In genomic region chr3:79329154-79329553, GRCh38 we compare ENCODE assay signal across 19 cellular contexts.
DNase-seq lines count a peak whose midpoint lies in the region; ATAC-seq and TF ChIP-seq lines count a peak whose summit lies in the region.
"Had no signal": no experiment of that assay in that cellular context is flagged by ENCODE, and none has a peak within 500 bp of the region (broad histone marks: within the 10 kb centered on the region; RNA-seq: fewer than 3 reads in every experiment).

No MANE protein-coding gene starts in this region.

- no peaks in the 10 kb centered on the region for H3K79me2 ChIP-seq in OCI-LY3 (ENCODE audit: low read length)

- no peak overlapping the region for H3K4me3 Mint-ChIP-seq in stimulated activated naive CD8-positive, alpha-beta T cell treated with anti-CD3 and anti-CD28 coated beads, Interleukin-15, amount 100 ng/mL, for 72 hours
- H3K4me3 Mint-ChIP-seq: CD8-positive, alpha-beta memory T cell; T-helper 17 cell had no signal

- H3K4me3 ChIP-seq in OCI-LY3 (ENCODE audit: low read length): no peak overlapping the region
- no peak overlapping the region for H3K4me3 ChIP-seq in MG63
- H3K4me3 ChIP-seq: A549, lower lobe of right lung, right lobe of liver, upper lobe of right lung had no signal

- TF ChIP-seq CTCF in OCI-LY3 (IDR thresholded peaks at IDR 0.05; ENCODE audit: low read depth, low read length): no peak

- H3K9me3 ChIP-seq in OCI-LY3 (ENCODE audit: insufficient read depth, low read length) (no peaks in the 10 kb centered on the region), MG63 (no peaks in the 10 kb centered on the region)
- H3K9me3 ChIP-seq: A549, lower lobe of right lung, right lobe of liver, upper lobe of right lung had no signal

- no peak overlapping the region for H3K9ac ChIP-seq in OCI-LY3 (ENCODE audit: low read length)

- no peaks in the 10 kb centered on the region for H3K27me3 ChIP-seq in OCI-LY3 (ENCODE audit: low read depth, low read length)
- H3K27me3 ChIP-seq in MG63: no peaks in the 10 kb centered on the region
- H3K27me3 ChIP-seq: right lobe of liver, upper lobe of right lung had no signal

- peak overlapping the region; percentile 13; the same call in 1 of the 2 replicates for H2AFZ ChIP-seq in OCI-LY3 (ENCODE audit: low read depth, low read length)

- H3K27ac Mint-ChIP-seq in stimulated activated naive CD8-positive, alpha-beta T cell treated with anti-CD3 and anti-CD28 coated beads, Interleukin-15, amount 100 ng/mL, for 72 hours: no peak overlapping the region
- H3K27ac Mint-ChIP-seq: CD8-positive, alpha-beta memory T cell; T-helper 17 cell had no signal

- no peaks in the 10 kb centered on the region for H3K36me3 ChIP-seq in OCI-LY3 (replicated peaks; ENCODE audit: low read depth, low read length)
- no peaks in the 10 kb centered on the region for H3K36me3 ChIP-seq in MG63
- H3K36me3 ChIP-seq: lower lobe of right lung, right lobe of liver, upper lobe of right lung had no signal

- H3K4me1 Mint-ChIP-seq in stimulated activated naive CD8-positive, alpha-beta T cell treated with anti-CD3 and anti-CD28 coated beads, Interleukin-15, amount 100 ng/mL, for 72 hours: no peaks in the 10 kb centered on the region
- H3K4me1 Mint-ChIP-seq: CD8-positive, alpha-beta memory T cell; T-helper 17 cell had no signal

- no peak overlapping the region for H3K27ac ChIP-seq in OCI-LY3 (ENCODE audit: low read length)
- H3K27ac ChIP-seq: A549, lower lobe of right lung, right lobe of liver, upper lobe of right lung had no signal

- no peak for ATAC-seq in stimulated activated naive CD8-positive, alpha-beta T cell treated with anti-CD3 and anti-CD28 coated beads, Interleukin-15, amount 100 ng/mL, for 72 hours
- ATAC-seq: A549, lower lobe of right lung, T-helper 17 cell, upper lobe of right lung had no signal

- H3K4me2 ChIP-seq in OCI-LY3 (ENCODE audit: low read length): no peak overlapping the region
- H3K4me2 ChIP-seq: A549 had no signal

- H4K20me1 ChIP-seq in OCI-LY3 (ENCODE audit: insufficient read depth, low read length): no peaks in the 10 kb centered on the region

- no peaks in the 10 kb centered on the region for H3K27me3 Mint-ChIP-seq in stimulated activated naive CD8-positive, alpha-beta T cell treated with anti-CD3 and anti-CD28 coated beads, Interleukin-15, amount 100 ng/mL, for 72 hours
- H3K27me3 Mint-ChIP-seq: CD8-positive, alpha-beta memory T cell; T-helper 17 cell had no signal

- H3K9me3 Mint-ChIP-seq in stimulated activated naive CD8-positive, alpha-beta T cell treated with anti-CD3 and anti-CD28 coated beads, Interleukin-15, amount 100 ng/mL, for 72 hours: peaks cover 6 to 15% of the 10 kb centered on the region in 2 donors

- DNase-seq in NCI-H510A treated with DMSO at 0.1 percent for 48 hours (lab: John Stamatoyannopoulos, UW): peak; percentile 4
- no peak for DNase-seq in NCI-H510A (lab: John Stamatoyannopoulos, UW)
- DNase-seq in fibroblast of the conjunctiva (ENCODE audit: low read depth): peak; percentile 8
- DNase-seq in stromal cell of bone marrow (ENCODE audit: low read depth): peak; percentile 21
- no peak for DNase-seq in stimulated activated naive CD8-positive, alpha-beta T cell treated with anti-CD3 and anti-CD28 coated beads, Interleukin-15, amount 100 ng/mL, for 72 hours
- no peak for DNase-seq in GM03348 (ENCODE audit: low spot score)
- DNase-seq in MG63: no peak
- DNase-seq: activated CD4-positive, alpha-beta T cell treated with anti-CD3 and anti-CD28 coated beads for 4 hours; activated T-cell treated with anti-CD3 and anti-CD28 coated beads, Interleukin-2, amount 50 U/mL, for 48 hours; CD8-positive, alpha-beta memory T cell; lower lobe of right lung; NCI-H526 treated with DMSO at 0.1 percent for 48 hours; right lobe of liver; RPMI8226; stimulated activated CD4-positive, alpha-beta T cell treated with anti-CD3 and anti-CD28 coated beads, Interleukin-2, amount 100 ng/mL, for 48 hours; T-helper 17 cell; upper lobe of right lung had no signal

- peaks cover 6% of the 10 kb centered on the region; the same call in 1 of the 2 replicates for H3K4me1 ChIP-seq in OCI-LY3 (ENCODE audit: low read length)
- H3K4me1 ChIP-seq: A549, lower lobe of right lung, right lobe of liver, upper lobe of right lung had no signal

Comparison
In these comparisons a context has a peak if more than half of its experiments do, and no peak if none do; other contexts are left out.
1. DNase-seq: peak in NCI-H510A treated with DMSO at 0.1 percent for 48 hours (single experiment), fibroblast of the conjunctiva (single experiment) and stromal cell of bone marrow (single experiment); none in NCI-H510A (single experiment), stimulated activated naive CD8-positive, alpha-beta T cell treated with anti-CD3 and anti-CD28 coated beads, Interleukin-15, amount 100 ng/mL, for 72 hours (0 of 2), GM03348 (single experiment) and MG63 (single experiment).